Comparison of ENCODE assay signal across 13 cellular contexts in the genomic region with DNA sequence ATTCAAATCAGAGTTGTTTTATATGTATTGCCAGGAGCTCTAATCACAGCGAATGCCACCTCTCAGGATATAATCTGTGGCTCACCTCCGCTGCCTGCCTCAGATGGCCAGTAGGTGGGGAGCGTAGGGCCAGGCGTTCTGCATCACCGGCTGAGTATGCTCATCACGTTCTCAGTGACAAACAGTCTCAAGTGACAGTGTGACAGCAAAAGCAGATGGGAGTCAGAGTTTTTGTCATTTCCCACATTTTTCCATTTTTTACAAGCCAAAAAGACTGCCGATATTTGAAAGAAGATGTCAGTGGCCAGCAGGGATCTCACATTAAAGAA.
DNase-seq lines count a peak whose midpoint lies in the region; ATAC-seq and TF ChIP-seq lines count a peak whose summit lies in the region.
"Had no signal": no experiment of that assay in that cellular context is flagged by ENCODE, and none has a peak within 500 bp of the region (broad histone marks: within the 10 kb centered on the region; RNA-seq: fewer than 3 reads in every experiment).

No MANE protein-coding gene starts in this region.

- H3K4me3 ChIP-seq in BE2C (ENCODE audit: low read depth, low read length) (peak overlapping the region; percentile 33), astrocyte of the spinal cord (ENCODE audit: low read depth, low read length) (no peak overlapping the region), tibial nerve (no peak overlapping the region)
- H3K4me3 ChIP-seq: colonic mucosa, mucosa of descending colon, spleen had no signal

- H3K9me3 ChIP-seq in BE2C (no peaks in the 10 kb centered on the region), tibial nerve (no peaks in the 10 kb centered on the region)
- H3K9me3 ChIP-seq: colonic mucosa, mucosa of descending colon, spleen had no signal

- peak; percentile 79 for TF ChIP-seq CTCF in BE2C (IDR thresholded peaks at IDR 0.05; ENCODE audit: low read depth, low read length)
- peak; percentile 31 for TF ChIP-seq CTCF in astrocyte of the spinal cord (IDR thresholded peaks at IDR 0.05; ENCODE audit: low read depth, low read length)
- no peak for TF ChIP-seq CTCF in tibial nerve (IDR thresholded peaks at IDR 0.05)

- no peak for TF ChIP-seq POLR2A in tibial nerve (IDR thresholded peaks at IDR 0.05)

- 67 to 76% methylated on average over 7 of the region's 7 CpGs for whole genome bisulfite sequencing in tibial nerve, 2 donors

- ATAC-seq in HG03520 (IDR thresholded peaks at IDR 0.05; ENCODE audit: unreplicated experiment), result peak; percentile 63
- peak; percentile 34 for ATAC-seq in left lobe of liver
- ATAC-seq in GM18861 (IDR thresholded peaks at IDR 0.05; ENCODE audit: unreplicated experiment), result no peak
- ATAC-seq: mucosa of descending colon had no signal

- TF ChIP-seq EP300 in tibial nerve (IDR thresholded peaks at IDR 0.05), result no peak

- no peaks in the 10 kb centered on the region for H3K27me3 ChIP-seq in BE2C
- no peaks in the 10 kb centered on the region for H3K27me3 ChIP-seq in tibial nerve
- H3K27me3 ChIP-seq: colonic mucosa had no signal

- in situ Hi-C loops in astrocyte of the spinal cord (cut with HindIII; ENCODE audit: low sequenced_read_pairs), result no loop called here

- H3K27ac ChIP-seq in tibial nerve, result no peak overlapping the region
- H3K27ac ChIP-seq: colonic mucosa had no signal

- H3K36me3 ChIP-seq in BE2C, result no peaks in the 10 kb centered on the region
- H3K36me3 ChIP-seq in tibial nerve, result no peaks in the 10 kb centered on the region
- H3K36me3 ChIP-seq: colonic mucosa, spleen had no signal

- DNase-seq in BE2C (peak; percentile 70), astrocyte of the spinal cord (ENCODE audit: low read depth, low spot score) (no peak), left lobe of liver (ENCODE audit: low spot score) (no peak), GDM1 (lab: John Stamatoyannopoulos, UW) (no peak), tibial nerve (ENCODE audit: low spot score in 2 of 2) (no peak)
- DNase-seq in stimulated activated CD8-positive, alpha-beta memory T cell treated with anti-CD3 and anti-CD28 coated beads, Interleukin-4, amount 100 ng/mL, for 48 hours, result no peak
- DNase-seq: activated B cell treated with CpG ODN at 0.5 μM for 24 hours, colonic mucosa, mucosa of descending colon, NCI-H1694 treated with DMSO at 0.1 percent for 48 hours, spleen had no signal

- H3K4me1 ChIP-seq in BE2C, result peaks cover 29% of the 10 kb centered on the region
- H3K4me1 ChIP-seq in tibial nerve, result no peaks in the 10 kb centered on the region
- H3K4me1 ChIP-seq: colonic mucosa had no signal

Comparison
In these comparisons a context has a peak if more than half of its experiments do, and no peak if none do; other contexts are left out.
1. CTCF ChIP-seq: peak in BE2C (single experiment) and astrocyte of the spinal cord (single experiment); none in tibial nerve (0 of 5).